Comparison of ENCODE assay signal across 14 cellular contexts in genomic region chr4:10529256-10529890, GRCh38.
DNase-seq lines count a peak whose midpoint lies in the region; ATAC-seq and TF ChIP-seq lines count a peak whose summit lies in the region.
"Had no signal": no experiment of that assay in that cellular context is flagged by ENCODE, and none has a peak within 500 bp of the region (broad histone marks: within the 10 kb centered on the region; RNA-seq: fewer than 3 reads in every experiment).

No MANE protein-coding gene starts in this region.

- 61% methylated on average over 1 of the region's 1 CpG for WGBS in hepatocyte (ENCODE audit: low lambda C conversion rate, missing lambda C conversion rate)
- WGBS in testis, 2 donors: 40 to 54% methylated on average over 1 of the region's 1 CpG

- no peak for TF ChIP-seq POLR2A in testis (IDR thresholded peaks at IDR 0.05)

- H3F3A ChIP-seq in PC-3 (ENCODE audit: low read length, unreplicated experiment): no peaks in the 10 kb centered on the region

- no peaks in the 10 kb centered on the region for H3K79me2 ChIP-seq in PC-3 (ENCODE audit: low read length)
- no peaks in the 10 kb centered on the region for H3K79me2 ChIP-seq in hepatocyte

- TF ChIP-seq CTCF in PC-3 (conservative IDR thresholded peaks at IDR 0.05; ENCODE audit: low read depth, low read length) (no peak), brain microvascular endothelial cell (IDR thresholded peaks at IDR 0.05; ENCODE audit: low read depth, low read length, missing control alignments) (no peak), hepatocyte (IDR thresholded peaks at IDR 0.05; ENCODE audit: poor library complexity) (no peak), testis (IDR thresholded peaks at IDR 0.05) (no peak)

- H3K9me3 ChIP-seq in PC-3 (ENCODE audit: low read length) (no peaks in the 10 kb centered on the region), hepatocyte (ENCODE audit: low read depth) (no peaks in the 10 kb centered on the region), testis (no peaks in the 10 kb centered on the region)
- H3K9me3 ChIP-seq: neutrophil, SK-N-SH had no signal

- H3K27me3 ChIP-seq in PC-3 (ENCODE audit: low read length) (peaks cover 9% of the 10 kb centered on the region; the same call in 1 of the 2 replicates), brain microvascular endothelial cell (replicated peaks) (no peaks in the 10 kb centered on the region), hepatocyte (no peaks in the 10 kb centered on the region), testis (no peaks in the 10 kb centered on the region)
- H3K27me3 ChIP-seq: neutrophil had no signal

- in situ Hi-C loops in brain microvascular endothelial cell (cut with HindIII; ENCODE audit: low pct_ligation_motif_present, low sequenced_read_pairs): loop anchor here (25.0 kb wide), 1 partner anchor 367 kb away; no protein-coding TSS in a partner anchor

- no peak overlapping the region for H3K27ac ChIP-seq in PC-3 (ENCODE audit: low read length)
- no peak overlapping the region for H3K27ac ChIP-seq in brain microvascular endothelial cell
- no peak overlapping the region for H3K27ac ChIP-seq in hepatocyte
- H3K27ac ChIP-seq in testis: peak overlapping the region; percentile 40 to 86
- H3K27ac ChIP-seq: neutrophil had no signal

- intact Hi-C loops in PC-3 (cut with micrococcal nuclease): no loop called here
- intact Hi-C loops in testis (cut with DNase I; ENCODE audit: low total_unique reads): no loop called here

- H3K36me3 ChIP-seq in PC-3 (ENCODE audit: low read depth, low read length) (no peaks in the 10 kb centered on the region), brain microvascular endothelial cell (replicated peaks) (no peaks in the 10 kb centered on the region), hepatocyte (replicated peaks; ENCODE audit: insufficient read depth, low read depth) (no peaks in the 10 kb centered on the region), testis (ENCODE audit: low read depth, missing control alignments) (no peaks in the 10 kb centered on the region)
- H3K36me3 ChIP-seq: neutrophil had no signal

- H3K4me3 ChIP-seq in PC-3 (ENCODE audit: low read length) (no peak overlapping the region), brain microvascular endothelial cell (ENCODE audit: low read depth, low read length) (no peak overlapping the region), hepatocyte (no peak overlapping the region), testis (no peak overlapping the region)

- no peaks in the 10 kb centered on the region for H4K20me1 ChIP-seq in PC-3 (ENCODE audit: low read length)
- no peaks in the 10 kb centered on the region for H4K20me1 ChIP-seq in hepatocyte (ENCODE audit: insufficient read depth, poor library complexity, severe bottlenecking)

- peak; percentile 44 for DNase-seq in PC-3
- DNase-seq in brain microvascular endothelial cell: peak; percentile 13
- peak; percentile 10 for DNase-seq in hepatocyte (ENCODE audit: low spot score)
- DNase-seq in testis: peak; percentile 60
- no peak for DNase-seq in GM19238 (ENCODE audit: insufficient read length, low spot score)
- DNase-seq: activated CD4-positive, alpha-beta T cell treated with anti-CD3 and anti-CD28 coated beads, Interleukin-2, amount 10 ng/mL, durations not matched to agents 24 days and 14 days; activated CD8-positive, alpha-beta memory T cell treated with anti-CD3 and anti-CD28 coated beads, Interleukin-2, amount 50 U/mL, for 4 hours; activated gamma-delta T cell treated with Interleukin-2 at 50 U/mL for 16 hours; NCI-H1105; NCI-H2171; SK-N-SH had no signal

- H3K9me2 ChIP-seq in PC-3 (replicated peaks; ENCODE audit: low read length) (no peaks in the 10 kb centered on the region), hepatocyte (replicated peaks; ENCODE audit: insufficient read depth) (no peaks in the 10 kb centered on the region)
- H3K9me2 ChIP-seq: SK-N-SH had no signal

- no peak overlapping the region for H2AFZ ChIP-seq in PC-3 (ENCODE audit: low read length)
- H2AFZ ChIP-seq in hepatocyte: no peak overlapping the region

- CTCF ChIA-PET in PC-3 (lab: Charles Lee): no interaction called here

- no peak overlapping the region for H3K9ac ChIP-seq in PC-3 (ENCODE audit: low read length)
- H3K9ac ChIP-seq: SK-N-SH had no signal

- no TSS peak for BruUV-seq in PC-3 (replicated peaks; lab: Mats Ljungman, UMichigan)

- POLR2A ChIA-PET in PC-3 (lab: Charles Lee; ENCODE audit: unreplicated experiment): no interaction called here

- H3K4me1 ChIP-seq in PC-3 (ENCODE audit: insufficient read depth, low read length): peaks cover 17% of the 10 kb centered on the region; the same call in 1 of the 2 replicates
- H3K4me1 ChIP-seq in hepatocyte (ENCODE audit: insufficient read depth): no peaks in the 10 kb centered on the region
- peaks cover 31% of the 10 kb centered on the region for H3K4me1 ChIP-seq in testis

- H3K4me2 ChIP-seq in PC-3 (ENCODE audit: low read length) (no peak overlapping the region), hepatocyte (no peak overlapping the region)

- ATAC-seq in PC-3: no peak
- ATAC-seq in HG03378 (IDR thresholded peaks at IDR 0.05; ENCODE audit: unreplicated experiment): no peak
- no peak for ATAC-seq in HG03196 (IDR thresholded peaks at IDR 0.05; ENCODE audit: unreplicated experiment)

Comparison
In these comparisons a context has a peak if more than half of its experiments do, and no peak if none do; other contexts are left out.
1. H3K27ac ChIP-seq: peak in testis (2 of 2); none in PC-3 (single experiment), brain microvascular endothelial cell (single experiment) and hepatocyte (single experiment).